In the genomic region with DNA sequence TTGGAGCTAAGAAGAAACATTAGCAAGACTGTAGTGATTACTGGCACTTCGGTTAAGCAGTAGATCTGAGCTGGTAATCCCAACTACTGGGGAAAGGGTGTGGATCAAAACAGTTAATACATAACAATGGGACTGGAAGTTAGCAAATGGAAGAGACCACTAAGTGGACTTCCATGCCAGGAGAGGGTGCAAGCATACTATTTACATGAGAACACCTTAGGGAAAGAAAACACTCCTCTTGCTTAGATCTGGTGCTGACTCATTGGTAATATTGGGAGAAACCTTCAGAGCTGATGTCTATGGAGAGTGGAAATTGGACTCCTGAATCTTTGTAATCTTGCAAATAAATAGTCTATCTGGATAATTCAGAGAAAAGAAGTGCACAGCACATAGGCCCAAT, we compare ENCODE assay signal across 30 cellular contexts.
"Had no signal": no experiment of that assay in that cellular context is flagged by ENCODE, and none has a peak within 500 bp of the region (broad histone marks: within the 10 kb centered on the region; RNA-seq: fewer than 3 reads in every experiment).

No MANE protein-coding gene starts in this region.

- H3K4me1 Mint-ChIP-seq: activated CD4-positive, alpha-beta T cell treated with anti-CD3 and anti-CD28 coated beads, Interleukin-2, amount 10 ng/mL, durations not matched to agents 24 days and 14 days; activated naive CD4-positive, alpha-beta T cell treated with anti-CD3 and anti-CD28 coated beads, Interleukin-2, amount 10 ng/mL, durations not matched to agents 7 days and 5 days; activated naive CD8-positive, alpha-beta T cell treated with anti-CD3 and anti-CD28 coated beads, Interleukin-2, amount 10 ng/mL, durations not matched to agents 7 days and 5 days; naive thymus-derived CD4-positive, alpha-beta T cell; stimulated activated effector memory CD8-positive, alpha-beta T cell treated with anti-CD3 and anti-CD28 coated beads, Interleukin-12 subunit alpha, Interleukin-12 subunit beta, amount 100 ng/mL, for 72 hours had no signal

- ATAC-seq: esophagus mucosa; foreskin keratinocyte; heart left ventricle; left lung; naive thymus-derived CD4-positive, alpha-beta T cell; right lobe of liver; stimulated activated effector memory CD8-positive, alpha-beta T cell treated with anti-CD3 and anti-CD28 coated beads, Interleukin-12 subunit alpha, Interleukin-12 subunit beta, amount 100 ng/mL, for 72 hours had no signal

- H3K27ac Mint-ChIP-seq: activated CD4-positive, alpha-beta memory T cell treated with anti-CD3 and anti-CD28 coated beads for 36 hours; activated CD4-positive, alpha-beta T cell treated with anti-CD3 and anti-CD28 coated beads, Interleukin-2, amount 10 ng/mL, durations not matched to agents 24 days and 14 days; activated naive CD4-positive, alpha-beta T cell treated with anti-CD3 and anti-CD28 coated beads, Interleukin-2, amount 10 ng/mL, durations not matched to agents 7 days and 5 days; activated naive CD8-positive, alpha-beta T cell treated with anti-CD3 and anti-CD28 coated beads, Interleukin-2, amount 10 ng/mL, durations not matched to agents 7 days and 5 days; activated T-helper 1 cell treated with anti-CD3 and anti-CD28 coated beads, Interleukin-12 subunit alpha, Interleukin-12 subunit beta, Interleukin-2, Interleukin-4 antibody, amounts not matched to agents 30 ng/mL and 10 ng/mL and 1 ng/mL, durations not matched to agents 14 hours and 24 hours and 36 hours; mesothelial cell of epicardium; naive thymus-derived CD4-positive, alpha-beta T cell; progenitor cell of endocrine pancreas; stimulated activated effector memory CD8-positive, alpha-beta T cell treated with anti-CD3 and anti-CD28 coated beads, Interleukin-12 subunit alpha, Interleukin-12 subunit beta, amount 100 ng/mL, for 72 hours; stimulated activated naive CD8-positive, alpha-beta T cell treated with anti-CD3 and anti-CD28 coated beads, Interleukin-15, Interleukin-2, amounts not matched to agents 100 ng/mL and 50 ng/mL, for 24 hours; T-helper 1 cell treated with Interleukin-12 subunit alpha and Interleukin-12 subunit beta and Interleukin-4 antibody, amounts not matched to agents 30 μg/mL and 1 μg/mL, for 36 hours had no signal

- H3K4me1 ChIP-seq: ascending aorta, foreskin keratinocyte, heart left ventricle, left lung, right lobe of liver had no signal

- H3K27ac ChIP-seq: ascending aorta, foreskin keratinocyte, heart left ventricle, left lung, ovary, right lobe of liver, thoracic aorta, WERI-Rb-1 had no signal

- H3K4me3 Mint-ChIP-seq: activated CD4-positive, alpha-beta memory T cell treated with anti-CD3 and anti-CD28 coated beads for 36 hours; activated CD4-positive, alpha-beta T cell treated with anti-CD3 and anti-CD28 coated beads, Interleukin-2, amount 10 ng/mL, durations not matched to agents 24 days and 14 days; activated naive CD4-positive, alpha-beta T cell treated with anti-CD3 and anti-CD28 coated beads, Interleukin-2, amount 10 ng/mL, durations not matched to agents 7 days and 5 days; activated naive CD8-positive, alpha-beta T cell treated with anti-CD3 and anti-CD28 coated beads, Interleukin-2, amount 10 ng/mL, durations not matched to agents 7 days and 5 days; activated T-helper 1 cell treated with anti-CD3 and anti-CD28 coated beads, Interleukin-12 subunit alpha, Interleukin-12 subunit beta, Interleukin-2, Interleukin-4 antibody, amounts not matched to agents 30 ng/mL and 10 ng/mL and 1 ng/mL, durations not matched to agents 14 hours and 24 hours and 36 hours; mesothelial cell of epicardium; naive thymus-derived CD4-positive, alpha-beta T cell; stimulated activated effector memory CD8-positive, alpha-beta T cell treated with anti-CD3 and anti-CD28 coated beads, Interleukin-12 subunit alpha, Interleukin-12 subunit beta, amount 100 ng/mL, for 72 hours; stimulated activated naive CD8-positive, alpha-beta T cell treated with anti-CD3 and anti-CD28 coated beads, Interleukin-15, Interleukin-2, amounts not matched to agents 100 ng/mL and 50 ng/mL, for 24 hours; T-helper 1 cell treated with Interleukin-12 subunit alpha and Interleukin-12 subunit beta and Interleukin-4 antibody, amounts not matched to agents 30 μg/mL and 1 μg/mL, for 36 hours had no signal

- H3K9me3 Mint-ChIP-seq: mesothelial cell of epicardium had no signal

- H3K4me3 ChIP-seq: ascending aorta, heart left ventricle, left lung, ovary, right lobe of liver, thoracic aorta had no signal

- H3K36me3 Mint-ChIP-seq: activated CD4-positive, alpha-beta memory T cell treated with anti-CD3 and anti-CD28 coated beads for 36 hours; activated naive CD4-positive, alpha-beta T cell treated with anti-CD3 and anti-CD28 coated beads, Interleukin-2, amount 10 ng/mL, durations not matched to agents 7 days and 5 days; activated naive CD8-positive, alpha-beta T cell treated with anti-CD3 and anti-CD28 coated beads, Interleukin-2, amount 10 ng/mL, durations not matched to agents 7 days and 5 days; mesothelial cell of epicardium; naive thymus-derived CD4-positive, alpha-beta T cell; stimulated activated effector memory CD8-positive, alpha-beta T cell treated with anti-CD3 and anti-CD28 coated beads, Interleukin-12 subunit alpha, Interleukin-12 subunit beta, amount 100 ng/mL, for 72 hours had no signal

- DNase-seq: activated CD4-positive, alpha-beta memory T cell treated with anti-CD3 and anti-CD28 coated beads for 36 hours; activated CD4-positive, alpha-beta T cell treated with anti-CD3 and anti-CD28 coated beads, Interleukin-2, amount 10 ng/mL, durations not matched to agents 24 days and 14 days; activated CD4-positive, CD25-positive, alpha-beta regulatory T cell treated with anti-CD3 and anti-CD28 coated beads, Interleukin-2, amount 50 U/mL, for 72 hours; activated CD8-positive, alpha-beta memory T cell treated with anti-CD3 and anti-CD28 coated beads, Interleukin-2, amount 50 U/mL, for 4 hours; activated gamma-delta T cell; activated naive CD4-positive, alpha-beta T cell treated with anti-CD3 and anti-CD28 coated beads, Interleukin-2, amount 10 ng/mL, durations not matched to agents 7 days and 5 days; activated naive CD8-positive, alpha-beta T cell treated with anti-CD3 and anti-CD28 coated beads, Interleukin-2, amount 10 ng/mL, durations not matched to agents 7 days and 5 days; activated T-cell treated with anti-CD3 and anti-CD28 coated beads, Interleukin-2, amount 50 U/mL, for 1 hour; central memory CD4-positive, alpha-beta T cell; heart left ventricle; hypothalamus; left lung; naive thymus-derived CD4-positive, alpha-beta T cell; ovary; right lobe of liver; stimulated activated CD4-positive, alpha-beta T cell treated with anti-CD3 and anti-CD28 coated beads, Interleukin-12 subunit alpha, Interleukin-12 subunit beta, amount 100 ng/mL, for 4 hours; stimulated activated CD4-positive, alpha-beta T cell treated with anti-CD3 and anti-CD28 coated beads, Interleukin-4, amount 100 ng/mL, for 24 hours; T-helper 9 cell; trophoblast cell; WERI-Rb-1 had no signal

- H3K36me3 ChIP-seq: ascending aorta, heart left ventricle, left lung, ovary, right lobe of liver, thoracic aorta, WERI-Rb-1 had no signal

- H3K27me3 ChIP-seq: ascending aorta, foreskin keratinocyte, heart left ventricle, left lung, ovary, right lobe of liver had no signal

- H3K27me3 Mint-ChIP-seq: activated CD4-positive, alpha-beta memory T cell treated with anti-CD3 and anti-CD28 coated beads for 36 hours; activated CD4-positive, alpha-beta T cell treated with anti-CD3 and anti-CD28 coated beads, Interleukin-2, amount 10 ng/mL, durations not matched to agents 24 days and 14 days; activated naive CD4-positive, alpha-beta T cell treated with anti-CD3 and anti-CD28 coated beads, Interleukin-2, amount 10 ng/mL, durations not matched to agents 7 days and 5 days; activated naive CD8-positive, alpha-beta T cell treated with anti-CD3 and anti-CD28 coated beads, Interleukin-2, amount 10 ng/mL, durations not matched to agents 7 days and 5 days; naive thymus-derived CD4-positive, alpha-beta T cell; progenitor cell of endocrine pancreas; stimulated activated naive CD8-positive, alpha-beta T cell treated with anti-CD3 and anti-CD28 coated beads, Interleukin-15, Interleukin-2, amounts not matched to agents 100 ng/mL and 50 ng/mL, for 24 hours had no signal
